8 cellular contexts compared by ENCODE assay signal in genomic region chr2:72824224-72824842, GRCh38. TPM values are rescaled to one million over a fixed set of nuclear protein-coding genes. Genes with fewer than 3 reads are reported as not detected.
DNase-seq lines count a peak whose midpoint lies in the region; FAIRE-seq and TF ChIP-seq lines count a peak whose summit lies in the region.

No MANE protein-coding gene starts in this region.

- peaks cover 8 to 12% of the 10 kb centered on the region in 2 donors for H3K4me1 ChIP-seq in muscle layer of duodenum (ENCODE audit: control insufficient read depth in 1 of 2, insufficient read depth in 2 of 2, low read length in 2 of 2)
- H3K4me1 ChIP-seq in testis, result peaks cover 10% of the 10 kb centered on the region

- in situ Hi-C loops in KBM-7 (cut with MboI; ENCODE audit: low pct_unique_long_range_greater_than_20kb, low sequenced_read_pairs) (no loop called here), GM13977 (cut with MboI; ENCODE audit: low pct_unique_long_range_greater_than_20kb, low sequenced_read_pairs, unreplicated experiment) (no loop called here)

- no peaks in the 10 kb centered on the region for H3K9me3 ChIP-seq in muscle layer of duodenum (ENCODE audit: control insufficient read depth in 1 of 2, low read length in 2 of 2)
- no peaks in the 10 kb centered on the region for H3K9me3 ChIP-seq in testis

- intact Hi-C loops in testis (cut with DNase I; ENCODE audit: low total_unique reads), result no loop called here

- H3K36me3 ChIP-seq in BJ (ENCODE audit: control insufficient read depth, insufficient read depth, low read length) (no peaks in the 10 kb centered on the region), bronchial epithelial cell (ENCODE audit: control insufficient read depth, insufficient read depth, low read length) (no peaks in the 10 kb centered on the region), muscle layer of duodenum (ENCODE audit: control insufficient read depth in 1 of 2, insufficient read depth in 2 of 2, low read length in 2 of 2) (no peaks in the 10 kb centered on the region), testis (ENCODE audit: low read depth, missing control alignments) (no peaks in the 10 kb centered on the region)

- WGBS in testis, 2 donors, result 51 to 57% methylated on average over 4 of the region's 4 CpGs

- POLR2A ChIA-PET in BJ (lab: Charles Lee), result no interaction called here

- H3K27me3 ChIP-seq in BJ (ENCODE audit: control insufficient read depth, insufficient read depth, low read length), result no peaks in the 10 kb centered on the region
- H3K27me3 ChIP-seq in bronchial epithelial cell (ENCODE audit: control insufficient read depth, insufficient read depth, low read length), result no peaks in the 10 kb centered on the region
- no peaks in the 10 kb centered on the region for H3K27me3 ChIP-seq in muscle layer of duodenum (ENCODE audit: low read depth, low read length)
- H3K27me3 ChIP-seq in testis, result no peaks in the 10 kb centered on the region

- DNase-seq in BJ (ENCODE audit: low read depth) (no peak), KBM-7 (peak; percentile 11), bronchial epithelial cell (ENCODE audit: low read depth) (peak; percentile 91), GM19239 (ENCODE audit: insufficient read length, low spot score) (no peak), NCI-H2227 treated with DMSO at 0.1 percent for 48 hours (lab: John Stamatoyannopoulos, UW) (no peak), testis (no peak), GM13977 (ENCODE audit: low spot score) (no peak)

- CTCF ChIA-PET in BJ (lab: Yijun Ruan, JAX), result interaction anchor here (0.7 kb wide), 1 partner anchor 38 kb away, joined by 3 read pairs; no protein-coding TSS in a partner anchor

- H3K4me3 ChIP-seq in BJ (ENCODE audit: low read depth, low read length) (peak overlapping the region; percentile 83), bronchial epithelial cell (ENCODE audit: low read depth, low read length) (peak overlapping the region; percentile 87), muscle layer of duodenum (ENCODE audit: low read depth in 1 of 2, low read length in 2 of 2) (peak overlapping the region; percentile 75 to 76), testis (no peak overlapping the region)

- H3K27ac ChIP-seq in muscle layer of duodenum (ENCODE audit: low read length), result no peak overlapping the region
- H3K27ac ChIP-seq in testis, result no peak overlapping the region

- no peak for TF ChIP-seq CTCF in BJ (IDR thresholded peaks at IDR 0.05; ENCODE audit: insufficient read depth, low read depth, low read length)
- no peak for TF ChIP-seq CTCF in bronchial epithelial cell (IDR thresholded peaks at IDR 0.05; ENCODE audit: insufficient read depth, low read length, severe bottlenecking)
- no peak for TF ChIP-seq CTCF in testis (IDR thresholded peaks at IDR 0.05)
- TF ChIP-seq CTCF in GM13977 (IDR thresholded peaks at IDR 0.05; ENCODE audit: extremely low read depth, insufficient read depth, missing control alignments), result no peak

- TF ChIP-seq POLR2A in testis (IDR thresholded peaks at IDR 0.05), result no peak

- FAIRE-seq in bronchial epithelial cell (lab: Jason Lieb, UNC) (no peak), GM19239 (lab: Jason Lieb, UNC) (no peak)

RNA-seq across cellular contexts. Expression of gene EXOC6B, which starts 1.5 kb away (rescaled TPM):
- polyA plus RNA-seq in BJ (2011; rRNA removed) (15.5 and 19.5 TPM in 2 replicates), testis (ENCODE audit: insufficient read depth, low read depth, low replicate concordance) (31.7 TPM)
- 26.1 and 44.4 TPM in 2 replicates for polyA minus RNA-seq in BJ (2011; rRNA and poly(A)+ RNA removed)
- total RNA-seq in bronchial epithelial cell (26.9 and 41.7 TPM in 2 replicates), testis (10 to 100 TPM; 27.7 to 45.2 TPM)

Comparison
In these comparisons a context has a peak if more than half of its experiments do, and no peak if none do; other contexts are left out.
1. DNase-seq: peak in KBM-7 (single experiment) and bronchial epithelial cell (single experiment); none in BJ (single experiment), GM19239 (single experiment), NCI-H2227 treated with DMSO at 0.1 percent for 48 hours (single experiment), testis (single experiment) and GM13977 (single experiment).
2. H3K4me3 ChIP-seq: peak in BJ (single experiment), bronchial epithelial cell (single experiment) and muscle layer of duodenum (2 of 2); none in testis (0 of 2).